ENCODE assay signal across 1 cellular context in the genomic region with DNA sequence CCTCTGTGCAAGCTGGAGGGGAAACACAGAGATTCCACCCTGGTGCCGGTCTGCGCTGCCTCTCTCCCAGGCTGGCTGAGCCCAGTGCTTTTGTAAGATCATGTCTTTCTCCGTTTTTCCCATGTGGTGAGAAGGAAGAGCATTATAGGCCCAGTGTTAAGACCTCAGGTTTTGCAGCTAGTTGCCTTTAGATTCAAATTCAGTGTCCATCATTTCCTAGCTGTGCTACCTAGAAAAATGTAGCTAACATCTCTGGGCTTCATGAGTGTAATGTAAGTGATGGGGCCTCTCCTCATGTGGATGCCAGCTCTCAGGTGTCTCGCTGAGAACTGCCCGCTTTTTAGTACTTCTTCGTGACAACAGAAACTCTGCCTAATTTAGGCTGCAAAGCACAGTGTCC.
A peak's percentile ranks its signal among the peaks of the same experiment; 100 is the strongest.
TF ChIP-seq lines count a peak whose summit lies in the region.

No MANE protein-coding gene starts in this region.

TF ChIP-seq in HepG2, 621 proteins besides CTCF, POLR2A, EP300 and RAD21:
- TF ChIP-seq ZMYM3 (CRISPR knock-in tag; IDR thresholded peaks at IDR 0.05) (peak; percentile 78), ZNF333 (CRISPR knock-in tag; IDR thresholded peaks at IDR 0.05; ENCODE audit: borderline replicate concordance) (no peak), ZNF891 (CRISPR knock-in tag; IDR thresholded peaks at IDR 0.05) (0 out of 2 replicates have a peak, but pooled peaks have one; percentile 2), HDAC1 (CRISPR knock-in tag; IDR thresholded peaks at IDR 0.05) (0 out of 2 replicates have a peak, but pooled peaks have one; percentile 19), ZNF768 (CRISPR knock-in tag; IDR thresholded peaks at IDR 0.05) (peak; percentile 72), ZSCAN31 (CRISPR knock-in tag; IDR thresholded peaks at IDR 0.05; ENCODE audit: low read depth) (0 out of 2 replicates have a peak, but pooled peaks have one; percentile 13), GPN1 (CRISPR knock-in tag; IDR thresholded peaks at IDR 0.05; ENCODE audit: borderline replicate concordance) (no peak)
- TF ChIP-seq, protein P1, sequence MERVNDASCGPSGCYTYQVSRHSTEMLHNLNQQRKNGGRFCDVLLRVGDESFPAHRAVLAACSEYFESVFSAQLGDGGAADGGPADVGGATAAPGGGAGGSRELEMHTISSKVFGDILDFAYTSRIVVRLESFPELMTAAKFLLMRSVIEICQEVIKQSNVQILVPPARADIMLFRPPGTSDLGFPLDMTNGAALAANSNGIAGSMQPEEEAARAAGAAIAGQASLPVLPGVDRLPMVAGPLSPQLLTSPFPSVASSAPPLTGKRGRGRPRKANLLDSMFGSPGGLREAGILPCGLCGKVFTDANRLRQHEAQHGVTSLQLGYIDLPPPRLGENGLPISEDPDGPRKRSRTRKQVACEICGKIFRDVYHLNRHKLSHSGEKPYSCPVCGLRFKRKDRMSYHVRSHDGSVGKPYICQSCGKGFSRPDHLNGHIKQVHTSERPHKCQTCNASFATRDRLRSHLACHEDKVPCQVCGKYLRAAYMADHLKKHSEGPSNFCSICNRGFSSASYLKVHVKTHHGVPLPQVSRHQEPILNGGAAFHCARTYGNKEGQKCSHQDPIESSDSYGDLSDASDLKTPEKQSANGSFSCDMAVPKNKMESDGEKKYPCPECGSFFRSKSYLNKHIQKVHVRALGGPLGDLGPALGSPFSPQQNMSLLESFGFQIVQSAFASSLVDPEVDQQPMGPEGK (CRISPR knock-in tag; IDR thresholded peaks at IDR 0.05), result 0 out of 2 replicates have a peak, but pooled peaks have one; percentile 5
- TF ChIP-seq, protein P2, sequence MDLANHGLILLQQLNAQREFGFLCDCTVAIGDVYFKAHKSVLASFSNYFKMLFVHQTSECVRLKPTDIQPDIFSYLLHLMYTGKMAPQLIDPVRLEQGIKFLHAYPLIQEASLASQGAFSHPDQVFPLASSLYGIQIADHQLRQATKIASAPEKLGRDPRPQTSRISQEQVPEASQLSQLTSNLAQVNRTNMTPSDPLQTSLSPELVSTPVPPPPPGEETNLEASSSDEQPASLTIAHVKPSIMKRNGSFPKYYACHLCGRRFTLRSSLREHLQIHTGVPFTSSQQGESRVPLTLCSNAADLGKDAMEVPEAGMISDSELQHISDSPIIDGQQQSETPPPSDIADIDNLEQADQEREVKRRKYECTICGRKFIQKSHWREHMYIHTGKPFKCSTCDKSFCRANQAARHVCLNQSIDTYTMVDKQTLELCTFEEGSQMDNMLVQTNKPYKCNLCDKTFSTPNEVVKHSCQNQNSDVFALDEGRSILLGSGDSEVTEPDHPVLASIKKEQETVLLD (CRISPR knock-in tag; IDR thresholded peaks at IDR 0.05; ENCODE audit: low read depth), result no peak
- TF ChIP-seq, protein P3, sequence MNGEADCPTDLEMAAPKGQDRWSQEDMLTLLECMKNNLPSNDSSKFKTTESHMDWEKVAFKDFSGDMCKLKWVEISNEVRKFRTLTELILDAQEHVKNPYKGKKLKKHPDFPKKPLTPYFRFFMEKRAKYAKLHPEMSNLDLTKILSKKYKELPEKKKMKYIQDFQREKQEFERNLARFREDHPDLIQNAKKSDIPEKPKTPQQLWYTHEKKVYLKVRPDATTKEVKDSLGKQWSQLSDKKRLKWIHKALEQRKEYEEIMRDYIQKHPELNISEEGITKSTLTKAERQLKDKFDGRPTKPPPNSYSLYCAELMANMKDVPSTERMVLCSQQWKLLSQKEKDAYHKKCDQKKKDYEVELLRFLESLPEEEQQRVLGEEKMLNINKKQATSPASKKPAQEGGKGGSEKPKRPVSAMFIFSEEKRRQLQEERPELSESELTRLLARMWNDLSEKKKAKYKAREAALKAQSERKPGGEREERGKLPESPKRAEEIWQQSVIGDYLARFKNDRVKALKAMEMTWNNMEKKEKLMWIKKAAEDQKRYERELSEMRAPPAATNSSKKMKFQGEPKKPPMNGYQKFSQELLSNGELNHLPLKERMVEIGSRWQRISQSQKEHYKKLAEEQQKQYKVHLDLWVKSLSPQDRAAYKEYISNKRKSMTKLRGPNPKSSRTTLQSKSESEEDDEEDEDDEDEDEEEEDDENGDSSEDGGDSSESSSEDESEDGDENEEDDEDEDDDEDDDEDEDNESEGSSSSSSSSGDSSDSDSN (CRISPR knock-in tag; IDR thresholded peaks at IDR 0.05), result 0 out of 2 replicates have a peak, but pooled peaks have one; percentile 4
